In genomic region chr20:62181808-62182207, GRCh38 we compare ENCODE assay signal across 8 cellular contexts. TPM values are rescaled to one million over a fixed set of nuclear protein-coding genes. Genes with fewer than 3 reads are reported as not detected.
DNase-seq lines count a peak whose midpoint lies in the region; ATAC-seq and TF ChIP-seq lines count a peak whose summit lies in the region.

No MANE protein-coding gene starts in this region.

- intact Hi-C loops in left ventricle myocardium inferior (cut with micrococcal nuclease) (no loop called here), left cardiac atrium (cut with DNase I) (loop anchor here in 1 of 2 donors (10.0 kb wide), 2 partner anchors 53 to 183 kb away; partner anchors contain the start of genes LAMA5 and OSBPL2), upper lobe of right lung (cut with DNase I) (no loop called here)
- intact Hi-C loops in activated T-helper 2 cell treated with anti-CD3 and anti-CD28 coated beads, Interferon-gamma antibody, Interleukin-2, Interleukin-4, amounts not matched to agents 10 μg/mL and 5 μg/mL and 100 μg/mL, durations not matched to agents 14 hours and 24 hours and 36 hours (cut with micrococcal nuclease) = loop anchor here (1.0 to 2.0 kb wide), 3 partner anchors 41 to 59 kb away; partner anchors contain the start of genes LSM14B and OSBPL2

- ATAC-seq in left cardiac atrium (no peak), upper lobe of right lung (no peak), HG02938 (IDR thresholded peaks at IDR 0.05; ENCODE audit: unreplicated experiment) (no peak)

- H3K27ac Mint-ChIP-seq in activated T-helper 2 cell treated with anti-CD3 and anti-CD28 coated beads, Interferon-gamma antibody, Interleukin-2, Interleukin-4, amounts not matched to agents 10 μg/mL and 5 μg/mL and 100 μg/mL, durations not matched to agents 14 hours and 24 hours and 36 hours = peak overlapping the region; percentile 89

- H3K27ac ChIP-seq in left ventricle myocardium inferior (replicated peaks) (peak overlapping the region; percentile 97), liver (ENCODE audit: low read depth in 1 of 2, low read length in 2 of 2) (peak overlapping the region; percentile 87 to 98), upper lobe of right lung (peak overlapping the region; percentile 97)

- peaks cover 14% of the 10 kb centered on the region for H3K36me3 Mint-ChIP-seq in activated T-helper 2 cell treated with anti-CD3 and anti-CD28 coated beads, Interferon-gamma antibody, Interleukin-2, Interleukin-4, amounts not matched to agents 10 μg/mL and 5 μg/mL and 100 μg/mL, durations not matched to agents 14 hours and 24 hours and 36 hours (ENCODE audit: low read depth)

- H3K9me3 ChIP-seq in left ventricle myocardium inferior (replicated peaks) = no peaks in the 10 kb centered on the region
- no peaks in the 10 kb centered on the region for H3K9me3 ChIP-seq in liver (ENCODE audit: control insufficient read depth in 4 of 4, low read length in 3 of 4)
- no peaks in the 10 kb centered on the region for H3K9me3 ChIP-seq in upper lobe of right lung

- TF ChIP-seq RAD21 in liver (IDR thresholded peaks at IDR 0.05) = no peak

- DNase-seq in left ventricle myocardium inferior (no peak), left cardiac atrium (no peak), upper lobe of right lung (no peak), OCI-M2 (lab: John Stamatoyannopoulos, UW; ENCODE audit: unreplicated experiment) (no peak)
- no peak for DNase-seq in activated T-helper 2 cell treated with anti-CD3 and anti-CD28 coated beads, Interferon-gamma antibody, Interleukin-2, Interleukin-4, amounts not matched to agents 10 μg/mL and 5 μg/mL and 100 μg/mL, durations not matched to agents 14 hours and 24 hours and 36 hours (ENCODE audit: low spot score)
- DNase-seq in activated CD8-positive, alpha-beta memory T cell treated with anti-CD3 and anti-CD28 coated beads for 24 hours = no peak

- H3K4me1 Mint-ChIP-seq in activated T-helper 2 cell treated with anti-CD3 and anti-CD28 coated beads, Interferon-gamma antibody, Interleukin-2, Interleukin-4, amounts not matched to agents 10 μg/mL and 5 μg/mL and 100 μg/mL, durations not matched to agents 14 hours and 24 hours and 36 hours (ENCODE audit: low read depth) = peaks cover 17% of the 10 kb centered on the region

- H3K9me3 Mint-ChIP-seq in activated T-helper 2 cell treated with anti-CD3 and anti-CD28 coated beads, Interferon-gamma antibody, Interleukin-2, Interleukin-4, amounts not matched to agents 10 μg/mL and 5 μg/mL and 100 μg/mL, durations not matched to agents 14 hours and 24 hours and 36 hours = no peaks in the 10 kb centered on the region

- peak overlapping the region; percentile 95 for H3K4me3 ChIP-seq in left ventricle myocardium inferior
- peak overlapping the region in 2 of 3 donors; percentile 83 to 91 for H3K4me3 ChIP-seq in liver (ENCODE audit: low read depth in 1 of 3, low read length in 3 of 3)
- peak overlapping the region; percentile 94 for H3K4me3 ChIP-seq in upper lobe of right lung

- H3K27me3 Mint-ChIP-seq in activated T-helper 2 cell treated with anti-CD3 and anti-CD28 coated beads, Interferon-gamma antibody, Interleukin-2, Interleukin-4, amounts not matched to agents 10 μg/mL and 5 μg/mL and 100 μg/mL, durations not matched to agents 14 hours and 24 hours and 36 hours (ENCODE audit: low read depth) = no peaks in the 10 kb centered on the region

- H3K36me3 ChIP-seq in left ventricle myocardium inferior = peaks cover 28% of the 10 kb centered on the region
- peaks cover 0 to 4% (median 0%) of the 10 kb centered on the region in 4 donors for H3K36me3 ChIP-seq in liver (ENCODE audit: control insufficient read depth in 4 of 4, insufficient read depth in 3 of 4, low read depth in 1 of 4, low read length in 3 of 4)
- peaks cover 5% of the 10 kb centered on the region for H3K36me3 ChIP-seq in upper lobe of right lung

- no peak for TF ChIP-seq CTCF in left ventricle myocardium inferior (IDR thresholded peaks at IDR 0.05; ENCODE audit: borderline replicate concordance)
- TF ChIP-seq CTCF in liver (IDR thresholded peaks at IDR 0.05; ENCODE audit: low read depth, low read length, missing input control) = no peak
- TF ChIP-seq CTCF in upper lobe of right lung (IDR thresholded peaks at IDR 0.05) = no peak

- H3K27me3 ChIP-seq in left ventricle myocardium inferior (ENCODE audit: low read depth) (no peaks in the 10 kb centered on the region), liver (ENCODE audit: control insufficient read depth in 4 of 4, insufficient read depth in 4 of 4, low read length in 3 of 4) (no peaks in the 10 kb centered on the region), upper lobe of right lung (no peaks in the 10 kb centered on the region)

- peak overlapping the region; percentile 91 for H3K4me3 Mint-ChIP-seq in activated T-helper 2 cell treated with anti-CD3 and anti-CD28 coated beads, Interferon-gamma antibody, Interleukin-2, Interleukin-4, amounts not matched to agents 10 μg/mL and 5 μg/mL and 100 μg/mL, durations not matched to agents 14 hours and 24 hours and 36 hours (ENCODE audit: low read depth)

- H3K4me1 ChIP-seq in left ventricle myocardium inferior = peaks cover 35% of the 10 kb centered on the region
- peaks cover 9 to 59% (median 34%) of the 10 kb centered on the region in 4 donors for H3K4me1 ChIP-seq in liver (ENCODE audit: control insufficient read depth in 4 of 4, insufficient read depth in 4 of 4, low read length in 3 of 4)
- peaks cover 14% of the 10 kb centered on the region for H3K4me1 ChIP-seq in upper lobe of right lung

- H3K9ac ChIP-seq in liver (ENCODE audit: low read depth in 1 of 2, low read length in 2 of 2) = peak overlapping the region; percentile 71 to 88

- 93% methylated on average over 2 of the region's 2 CpGs for WGBS in liver

TF ChIP-seq in liver, 16 proteins besides CTCF, POLR2A, EP300 and RAD21 (continues in another document):
- TF ChIP-seq TAF1 (conservative IDR thresholded peaks at IDR 0.05) = no peak
- no peak for TF ChIP-seq REST (IDR thresholded peaks at IDR 0.05)
- TF ChIP-seq YY1 (IDR thresholded peaks at IDR 0.05) = no peak
- no peak for TF ChIP-seq EGR1 (IDR thresholded peaks at IDR 0.05; ENCODE audit: low read depth in 2 of 2)
- TF ChIP-seq RXRA (IDR thresholded peaks at IDR 0.05) = no peak

RNA-seq across cellular contexts. Expression of gene MTG2, which starts 1.0 kb away (rescaled TPM):
- 25.9 TPM for total RNA-seq in left ventricle myocardium inferior
- total RNA-seq in left cardiac atrium = 10 to 100 TPM; 19.1 to 28.9 TPM
- total RNA-seq in activated T-helper 2 cell treated with anti-CD3 and anti-CD28 coated beads, Interferon-gamma antibody, Interleukin-2, Interleukin-4, amounts not matched to agents 10 μg/mL and 5 μg/mL and 100 μg/mL, durations not matched to agents 14 hours and 24 hours and 36 hours = 34.0 and 40.2 TPM in 2 replicates
- total RNA-seq in liver = 10 to 100 TPM; 13.0 to 26.8 TPM
- polyA plus RNA-seq in liver = 10 to 100 TPM; 22.0 to 28.0 TPM
- total RNA-seq in upper lobe of right lung = 26.5 TPM

RNA-seq across cellular contexts. Expression of gene SS18L1, which starts 38.2 kb away (rescaled TPM):
- total RNA-seq in left ventricle myocardium inferior = 9.0 TPM
- total RNA-seq in left cardiac atrium = 1 to 10 TPM; 7.6 to 7.7 TPM
- 26.0 and 30.7 TPM in 2 replicates for total RNA-seq in activated T-helper 2 cell treated with anti-CD3 and anti-CD28 coated beads, Interferon-gamma antibody, Interleukin-2, Interleukin-4, amounts not matched to agents 10 μg/mL and 5 μg/mL and 100 μg/mL, durations not matched to agents 14 hours and 24 hours and 36 hours
- total RNA-seq in liver = 10 to 100 TPM; 17.3 to 24.3 TPM
- polyA plus RNA-seq in liver = 10 to 100 TPM in 1 of 2 donors, 1 to 10 TPM in 1; 6.1 to 16.1 TPM
- 12.6 TPM for total RNA-seq in upper lobe of right lung

RNA-seq across cellular contexts. Expression of gene HRH3, which starts 38.3 kb away (rescaled TPM):
- total RNA-seq in left ventricle myocardium inferior = not detected
- total RNA-seq in left cardiac atrium = not detected
- not detected in 2 replicates for total RNA-seq in activated T-helper 2 cell treated with anti-CD3 and anti-CD28 coated beads, Interferon-gamma antibody, Interleukin-2, Interleukin-4, amounts not matched to agents 10 μg/mL and 5 μg/mL and 100 μg/mL, durations not matched to agents 14 hours and 24 hours and 36 hours
- not detected for total RNA-seq in liver
- polyA plus RNA-seq in liver = not detected
- not detected for total RNA-seq in upper lobe of right lung

RNA-seq across cellular contexts. Expression of gene PSMA7, which starts 38.6 kb away (rescaled TPM):
- total RNA-seq in left ventricle myocardium inferior = 233 TPM
- 100 to 1,000 TPM; 174 to 210 TPM for total RNA-seq in left cardiac atrium
- 405 and 434 TPM in 2 replicates for total RNA-seq in activated T-helper 2 cell treated with anti-CD3 and anti-CD28 coated beads, Interferon-gamma antibody, Interleukin-2, Interleukin-4, amounts not matched to agents 10 μg/mL and 5 μg/mL and 100 μg/mL, durations not matched to agents 14 hours and 24 hours and 36 hours
- total RNA-seq in liver = 100 to 1,000 TPM; 109 to 181 TPM
- polyA plus RNA-seq in liver = 100 to 1,000 TPM; 212 to 342 TPM
- total RNA-seq in upper lobe of right lung = 209 TPM

RNA-seq across cellular contexts. Expression of gene OSBPL2, which starts 56.5 kb away (rescaled TPM):
- total RNA-seq in left ventricle myocardium inferior (55.3 TPM), left cardiac atrium (10 to 100 TPM; 40.1 to 41.2 TPM), liver (10 to 100 TPM; 12.7 to 19.7 TPM), upper lobe of right lung (52.3 TPM)
- total RNA-seq in activated T-helper 2 cell treated with anti-CD3 and anti-CD28 coated beads, Interferon-gamma antibody, Interleukin-2, Interleukin-4, amounts not matched to agents 10 μg/mL and 5 μg/mL and 100 μg/mL, durations not matched to agents 14 hours and 24 hours and 36 hours = 29.3 and 29.9 TPM in 2 replicates
- polyA plus RNA-seq in liver = 10 to 100 TPM in 1 of 2 donors, 1 to 10 TPM in 1; 9.9 to 11.9 TPM
